ENCODE assay signal across 14 cellular contexts in the genomic region with DNA sequence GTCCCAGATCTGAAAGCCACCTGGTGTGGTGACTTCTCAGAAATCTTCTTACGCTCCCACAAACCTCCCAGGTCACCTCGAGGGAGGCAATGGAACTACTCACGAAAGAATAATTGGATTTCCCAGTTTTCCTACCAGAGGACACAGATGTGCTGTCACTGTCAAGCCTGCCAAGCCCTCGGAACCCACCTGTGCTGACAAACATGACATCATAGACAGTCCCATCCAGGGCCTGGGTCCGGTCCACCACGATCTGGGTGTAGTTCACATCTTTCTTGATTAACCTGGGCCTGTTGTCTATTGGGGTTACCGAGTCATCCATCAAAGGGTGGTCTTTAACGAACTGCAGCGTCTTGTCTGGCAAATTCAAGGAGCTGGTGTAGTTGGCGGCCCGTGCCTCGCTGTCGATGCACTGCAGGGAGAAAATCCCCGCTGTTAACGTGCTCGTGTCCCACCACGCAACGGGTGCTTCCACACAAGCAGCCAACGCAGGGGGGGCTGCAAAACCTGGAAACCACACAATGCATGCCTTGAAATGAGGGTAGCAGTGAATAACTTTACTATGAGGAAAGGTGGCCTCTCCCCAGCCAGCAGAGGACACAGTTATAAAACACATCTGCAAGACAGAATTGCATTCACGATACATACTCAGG.
A peak's percentile ranks its signal among the peaks of the same experiment; 100 is the strongest.
DNase-seq lines count a peak whose midpoint lies in the region; ATAC-seq, FAIRE-seq and TF ChIP-seq lines count a peak whose summit lies in the region.
"Had no signal": no experiment of that assay in that cellular context is flagged by ENCODE, and none has a peak within 500 bp of the region (broad histone marks: within the 10 kb centered on the region; RNA-seq: fewer than 3 reads in every experiment).

No MANE protein-coding gene starts in this region.

- TF ChIP-seq CTCF in CD4-positive, alpha-beta T cell (IDR thresholded peaks at IDR 0.05): no peak
- TF ChIP-seq CTCF in Peyer's patch (IDR thresholded peaks at IDR 0.05) (no peak), esophagus muscularis mucosa (IDR thresholded peaks at IDR 0.05) (no peak), D721Med (IDR thresholded peaks at IDR 0.05; ENCODE audit: insufficient read depth, missing control alignments) (no peak)

- DNase-seq in CD4-positive, alpha-beta T cell: no peak
- DNase-seq in Peyer's patch (no peak), esophagus muscularis mucosa (ENCODE audit: extremely low spot score) (no peak), NCI-H345 treated with DMSO at 0.1 percent for 48 hours (lab: John Stamatoyannopoulos, UW; ENCODE audit: unreplicated experiment) (no peak), D721Med (ENCODE audit: insufficient read length, low spot score) (no peak)
- DNase-seq in stimulated activated effector memory CD8-positive, alpha-beta T cell treated with anti-CD3 and anti-CD28 coated beads, Interleukin-12 subunit alpha, Interleukin-12 subunit beta, amount 100 ng/mL, for 72 hours (ENCODE audit: low spot score in 2 of 2): no peak
- DNase-seq: NCI-H1436; NCI-H446 treated with DMSO at 0.1 percent for 48 hours; stimulated activated CD4-positive, alpha-beta T cell treated with anti-CD3 and anti-CD28 coated beads, Interleukin-12 subunit alpha, Interleukin-12 subunit beta, amount 100 ng/mL, for 4 hours had no signal

- H3K27ac ChIP-seq in CD4-positive, alpha-beta T cell (ENCODE audit: low read depth, low read length): no peak overlapping the region
- H3K27ac ChIP-seq in Peyer's patch: peak overlapping the region in 3 of 4 donors; percentile 11 to 55 (median 34)
- H3K27ac ChIP-seq in esophagus muscularis mucosa (replicated peaks in 1 of 4): peak overlapping the region in 3 of 4 donors; percentile 41 to 60 (median 53)
- H3K27ac ChIP-seq: SJSA1 had no signal

- CTCF ChIA-PET in CD4-positive, alpha-beta T cell (lab: Charles Lee): interaction anchor here (1.0 to 1.2 kb wide), 2 partner anchors 21 to 42 kb away, joined by 3 to 4 read pairs; no protein-coding TSS in a partner anchor

- no peak for FAIRE-seq in D721Med (lab: Jason Lieb, UNC)
- FAIRE-seq: astrocyte, pancreas had no signal

- H3K4me3 ChIP-seq in Peyer's patch (no peak overlapping the region), esophagus muscularis mucosa (no peak overlapping the region)
- H3K4me3 ChIP-seq: heart left ventricle, pancreas, SJSA1 had no signal

- H3K27me3 ChIP-seq in CD4-positive, alpha-beta T cell (ENCODE audit: control insufficient read depth, insufficient read depth, low read length): no peaks in the 10 kb centered on the region
- H3K27me3 ChIP-seq in Peyer's patch (no peaks in the 10 kb centered on the region), esophagus muscularis mucosa (no peaks in the 10 kb centered on the region)
- H3K27me3 ChIP-seq: heart left ventricle, pancreas, SJSA1 had no signal

- ATAC-seq in CD4-positive, alpha-beta T cell (ENCODE audit: poor library complexity): no peak
- ATAC-seq in stimulated activated effector memory CD8-positive, alpha-beta T cell treated with anti-CD3 and anti-CD28 coated beads, Interleukin-12 subunit alpha, Interleukin-12 subunit beta, amount 100 ng/mL, for 72 hours: no peak
- ATAC-seq in activated T-helper 17 cell treated with anti-CD3 and anti-CD28 coated beads, Interleukin-2, amount 50 U/mL, for 72 hours (replicated peaks): no peak

- H3K27me3 Mint-ChIP-seq in CD4-positive, alpha-beta T cell: no peaks in the 10 kb centered on the region
- H3K27me3 Mint-ChIP-seq in activated T-helper 17 cell treated with anti-CD3 and anti-CD28 coated beads, Interleukin-2, amount 50 U/mL, for 72 hours: no peaks in the 10 kb centered on the region

- intact Hi-C loops in CD4-positive, alpha-beta T cell (cut with DNase I, micrococcal nuclease): no loop called here
- intact Hi-C loops in esophagus muscularis mucosa (cut with DNase I): no loop called here

- H3K4me3 Mint-ChIP-seq in CD4-positive, alpha-beta T cell: no peak overlapping the region
- H3K4me3 Mint-ChIP-seq in stimulated activated effector memory CD8-positive, alpha-beta T cell treated with anti-CD3 and anti-CD28 coated beads, Interleukin-12 subunit alpha, Interleukin-12 subunit beta, amount 100 ng/mL, for 72 hours: no peak overlapping the region
- no peak overlapping the region for H3K4me3 Mint-ChIP-seq in activated T-helper 17 cell treated with anti-CD3 and anti-CD28 coated beads, Interleukin-2, amount 50 U/mL, for 72 hours

- TF ChIP-seq POLR2A in Peyer's patch (IDR thresholded peaks at IDR 0.05): no peak
- no peak for TF ChIP-seq POLR2A in esophagus muscularis mucosa (IDR thresholded peaks at IDR 0.05; ENCODE audit: low read depth)

- no peaks in the 10 kb centered on the region for H3K9me3 ChIP-seq in CD4-positive, alpha-beta T cell (ENCODE audit: control insufficient read depth, low read length)
- H3K9me3 ChIP-seq in Peyer's patch: no peaks in the 10 kb centered on the region
- no peaks in the 10 kb centered on the region for H3K9me3 ChIP-seq in esophagus muscularis mucosa
- H3K9me3 ChIP-seq: heart left ventricle, pancreas, SJSA1 had no signal

- TF ChIP-seq EP300 in esophagus muscularis mucosa (IDR thresholded peaks at IDR 0.05): no peak

- H3K27ac Mint-ChIP-seq in CD4-positive, alpha-beta T cell: peak overlapping the region; percentile 17
- H3K27ac Mint-ChIP-seq in stimulated activated effector memory CD8-positive, alpha-beta T cell treated with anti-CD3 and anti-CD28 coated beads, Interleukin-12 subunit alpha, Interleukin-12 subunit beta, amount 100 ng/mL, for 72 hours: peak overlapping the region; percentile 90
- H3K27ac Mint-ChIP-seq in activated T-helper 17 cell treated with anti-CD3 and anti-CD28 coated beads, Interleukin-2, amount 50 U/mL, for 72 hours: no peak overlapping the region

- H3K4me1 ChIP-seq in Peyer's patch: peaks cover 0 to 9% (median 2%) of the 10 kb centered on the region in 4 donors
- peaks cover 0 to 13% (median 10%) of the 10 kb centered on the region in 4 donors for H3K4me1 ChIP-seq in esophagus muscularis mucosa

- H3K36me3 ChIP-seq in Peyer's patch (peaks cover 0 to 67% (median 0%) of the 10 kb centered on the region in 3 donors), esophagus muscularis mucosa (peaks cover 17 to 98% (median 70%) of the 10 kb centered on the region in 4 donors)
- H3K36me3 ChIP-seq: SJSA1 had no signal

- peaks cover 98% of the 10 kb centered on the region for H3K36me3 Mint-ChIP-seq in CD4-positive, alpha-beta T cell (ENCODE audit: low read depth)
- peaks cover 100% of the 10 kb centered on the region for H3K36me3 Mint-ChIP-seq in stimulated activated effector memory CD8-positive, alpha-beta T cell treated with anti-CD3 and anti-CD28 coated beads, Interleukin-12 subunit alpha, Interleukin-12 subunit beta, amount 100 ng/mL, for 72 hours
- peaks cover 98% of the 10 kb centered on the region for H3K36me3 Mint-ChIP-seq in activated T-helper 17 cell treated with anti-CD3 and anti-CD28 coated beads, Interleukin-2, amount 50 U/mL, for 72 hours (ENCODE audit: low read depth)

- peaks cover 6% of the 10 kb centered on the region for H3K4me1 Mint-ChIP-seq in CD4-positive, alpha-beta T cell (ENCODE audit: low read depth)
- peaks cover 21% of the 10 kb centered on the region for H3K4me1 Mint-ChIP-seq in stimulated activated effector memory CD8-positive, alpha-beta T cell treated with anti-CD3 and anti-CD28 coated beads, Interleukin-12 subunit alpha, Interleukin-12 subunit beta, amount 100 ng/mL, for 72 hours
- peaks cover 17% of the 10 kb centered on the region for H3K4me1 Mint-ChIP-seq in activated T-helper 17 cell treated with anti-CD3 and anti-CD28 coated beads, Interleukin-2, amount 50 U/mL, for 72 hours

- POLR2A ChIA-PET in CD4-positive, alpha-beta T cell (lab: Charles Lee): no interaction called here

- WGBS in esophagus muscularis mucosa: 96% methylated on average over 16 of the region's 20 CpGs

- no peaks in the 10 kb centered on the region for H3K9me3 Mint-ChIP-seq in CD4-positive, alpha-beta T cell
- no peaks in the 10 kb centered on the region for H3K9me3 Mint-ChIP-seq in stimulated activated effector memory CD8-positive, alpha-beta T cell treated with anti-CD3 and anti-CD28 coated beads, Interleukin-12 subunit alpha, Interleukin-12 subunit beta, amount 100 ng/mL, for 72 hours
- H3K9me3 Mint-ChIP-seq in activated T-helper 17 cell treated with anti-CD3 and anti-CD28 coated beads, Interleukin-2, amount 50 U/mL, for 72 hours: no peaks in the 10 kb centered on the region
